ENCODE assay signal across 8 cellular contexts in the genomic region with DNA sequence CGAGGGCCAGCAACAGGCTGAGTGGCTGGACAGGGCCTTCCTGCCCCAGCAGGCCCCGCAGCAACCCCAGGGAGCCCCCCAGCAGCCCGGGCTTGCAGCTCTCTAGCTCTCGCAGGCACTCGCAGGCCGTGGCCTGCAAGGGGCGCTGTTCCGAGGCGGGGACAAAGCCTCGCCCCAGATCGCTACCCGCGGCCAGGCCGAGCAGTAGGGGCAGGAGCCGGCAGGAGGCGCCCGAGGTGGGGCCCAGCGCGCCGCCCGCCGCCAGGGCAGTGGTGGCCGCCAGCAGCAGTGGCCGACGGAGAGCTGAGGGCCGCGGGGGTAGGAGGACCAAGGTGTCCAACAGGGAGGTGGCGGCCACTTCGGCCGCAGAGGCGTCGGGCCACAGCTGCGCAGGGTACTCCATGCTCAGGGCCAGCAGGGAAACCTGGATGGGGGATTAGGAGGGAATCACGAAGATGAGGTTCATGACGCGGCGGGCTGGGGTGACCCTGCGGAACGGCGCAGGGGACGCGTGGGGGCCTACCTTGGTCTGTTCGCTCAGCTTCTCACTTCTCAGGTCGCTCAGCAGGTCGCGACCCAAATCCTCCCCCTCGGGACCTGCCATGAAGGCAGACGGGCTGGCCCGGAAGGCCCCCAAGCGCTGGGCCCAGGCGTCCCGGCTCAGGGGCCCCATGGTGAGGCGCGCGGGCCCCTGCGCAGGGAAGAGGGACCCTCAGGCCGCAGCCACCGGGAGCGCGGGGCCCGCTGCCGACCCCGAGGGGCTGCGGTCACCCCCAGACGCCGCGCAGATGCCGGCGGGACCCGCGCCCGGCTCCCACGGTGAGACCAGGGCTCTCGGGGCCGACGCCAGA. TPM values are rescaled to one million over a fixed set of nuclear protein-coding genes. Genes with fewer than 3 reads are reported as not detected.
DNase-seq lines count a peak whose midpoint lies in the region; ATAC-seq and TF ChIP-seq lines count a peak whose summit lies in the region.

No MANE protein-coding gene starts in this region.

- H3K27ac ChIP-seq in HUES48 (ENCODE audit: low read depth, low read length) (peak overlapping the region; percentile 35), foreskin keratinocyte (peak overlapping the region; percentile 91), stomach smooth muscle (ENCODE audit: low read length) (no peak overlapping the region)

- H3K27me3 ChIP-seq in HUES48 (ENCODE audit: control insufficient read depth, insufficient read depth, low read length) = peaks cover 33% of the 10 kb centered on the region
- no peaks in the 10 kb centered on the region for H3K27me3 ChIP-seq in foreskin keratinocyte
- peaks cover 27% of the 10 kb centered on the region for H3K27me3 ChIP-seq in neuron (ENCODE audit: insufficient read depth, low read length)
- peaks cover 6 to 7% of the 10 kb centered on the region in 2 donors for H3K27me3 ChIP-seq in stomach smooth muscle (ENCODE audit: control insufficient read depth in 1 of 2, insufficient read depth in 2 of 2, low read length in 2 of 2)

- peaks cover 16% of the 10 kb centered on the region for H3K36me3 ChIP-seq in HUES48 (ENCODE audit: control insufficient read depth, insufficient read depth, low read length)
- H3K36me3 ChIP-seq in neuron (ENCODE audit: insufficient read depth, low read length) = peaks cover 3% of the 10 kb centered on the region
- H3K36me3 ChIP-seq in stomach smooth muscle (ENCODE audit: control insufficient read depth in 2 of 2, insufficient read depth in 2 of 2, low read length in 2 of 2) = peaks cover 0 to 14% of the 10 kb centered on the region in 2 donors

- peak; percentile 45 for ATAC-seq in GM19455 (IDR thresholded peaks at IDR 0.05; ENCODE audit: unreplicated experiment)
- peak; percentile 63 for ATAC-seq in foreskin keratinocyte

- DNase-seq in CMK (ENCODE audit: low read depth) (peak; percentile 76), SHP77 (lab: John Stamatoyannopoulos, UW) (peak; percentile 63 to 76), activated gamma-delta T cell treated with Interleukin-2 at 50 U/mL for 16 hours (peak; percentile 69), foreskin keratinocyte (peak in 1 of 2 donors; percentile 63)

- no peak overlapping the region for H3K9ac ChIP-seq in HUES48 (ENCODE audit: low read depth, low read length)
- peak overlapping the region; percentile 74 to 79 for H3K9ac ChIP-seq in stomach smooth muscle (ENCODE audit: low read length in 2 of 2)

- peak; percentile 100 for TF ChIP-seq CTCF in foreskin keratinocyte (conservative IDR thresholded peaks at IDR 0.05)

- H3K4me3 ChIP-seq in HUES48 (ENCODE audit: low read depth, low read length) (peak overlapping the region; percentile 72), neuron (ENCODE audit: low read length) (peak overlapping the region; percentile 49), stomach smooth muscle (ENCODE audit: low read length in 2 of 2) (peak overlapping the region; percentile 88 to 90)

- H3K9me3 ChIP-seq in HUES48 (ENCODE audit: control insufficient read depth, insufficient read depth, low read length) (no peaks in the 10 kb centered on the region), neuron (ENCODE audit: low read length) (no peaks in the 10 kb centered on the region), stomach smooth muscle (ENCODE audit: control insufficient read depth in 2 of 2, low read length in 2 of 2) (no peaks in the 10 kb centered on the region)

- peak overlapping the region; percentile 94 for H2AFZ ChIP-seq in neuron (ENCODE audit: low read depth, low read length)

- H3K4me1 ChIP-seq in HUES48 (ENCODE audit: control insufficient read depth, insufficient read depth, low read length) (no peaks in the 10 kb centered on the region), foreskin keratinocyte (no peaks in the 10 kb centered on the region), neuron (ENCODE audit: insufficient read depth, low read length) (no peaks in the 10 kb centered on the region), stomach smooth muscle (ENCODE audit: control insufficient read depth, insufficient read depth, low read length) (peaks cover 32% of the 10 kb centered on the region)

RNA-seq across cellular contexts. Expression of a gene that starts 0.6 kb away (rescaled TPM):
- 10.8 and 11.8 TPM in 2 replicates for total RNA-seq in foreskin keratinocyte
- 5.9 TPM in 2 replicates for polyA plus RNA-seq in foreskin keratinocyte

RNA-seq across cellular contexts. Expression of a gene that starts 6.7 kb away (rescaled TPM):
- total RNA-seq in foreskin keratinocyte = 0.42 and 0.65 TPM in 2 replicates
- 0.36 and 0.46 TPM in 2 replicates for polyA plus RNA-seq in foreskin keratinocyte

RNA-seq across cellular contexts. Expression of a gene that starts 53.6 kb away (rescaled TPM):
- total RNA-seq in foreskin keratinocyte = 0.07 and 0.11 TPM in 2 replicates
- polyA plus RNA-seq in foreskin keratinocyte = 0.11 and 0.22 TPM in 2 replicates

RNA-seq across cellular contexts. Expression of a gene that starts 59.5 kb away (rescaled TPM):
- total RNA-seq in foreskin keratinocyte = 35.4 and 38.3 TPM in 2 replicates
- polyA plus RNA-seq in foreskin keratinocyte = 56.4 and 60.0 TPM in 2 replicates
